ENCODE assay signal across 1 cellular context in the genomic region with DNA sequence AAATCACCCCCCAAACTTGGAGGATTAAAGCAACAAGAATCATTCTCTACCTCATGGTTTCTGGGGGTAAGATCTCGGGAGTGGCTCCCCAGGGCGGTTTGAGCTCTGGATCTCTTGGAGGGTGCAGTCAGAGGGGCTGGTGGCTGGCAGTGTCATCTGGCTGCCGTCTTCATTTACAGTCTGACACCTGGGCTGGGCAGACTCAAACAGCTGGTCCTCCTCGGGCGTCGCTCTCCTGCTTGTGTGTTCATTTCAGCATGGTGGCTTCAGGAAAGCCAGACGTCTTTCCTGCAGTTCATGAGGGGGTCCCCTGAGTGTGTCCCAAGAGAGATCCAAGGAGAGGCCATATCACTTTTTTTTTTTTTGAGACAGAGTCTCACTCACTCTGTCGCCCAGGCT.
TF ChIP-seq lines count a peak whose summit lies in the region.

No MANE protein-coding gene starts in this region.

TF ChIP-seq in IMR-90, 13 proteins besides CTCF, POLR2A, EP300 and RAD21 (continued from another document):
- TF ChIP-seq, protein P1, sequence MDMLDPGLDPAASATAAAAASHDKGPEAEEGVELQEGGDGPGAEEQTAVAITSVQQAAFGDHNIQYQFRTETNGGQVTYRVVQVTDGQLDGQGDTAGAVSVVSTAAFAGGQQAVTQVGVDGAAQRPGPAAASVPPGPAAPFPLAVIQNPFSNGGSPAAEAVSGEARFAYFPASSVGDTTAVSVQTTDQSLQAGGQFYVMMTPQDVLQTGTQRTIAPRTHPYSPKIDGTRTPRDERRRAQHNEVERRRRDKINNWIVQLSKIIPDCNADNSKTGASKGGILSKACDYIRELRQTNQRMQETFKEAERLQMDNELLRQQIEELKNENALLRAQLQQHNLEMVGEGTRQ (IDR thresholded peaks at IDR 0.05; ENCODE audit: low read depth, low read length) = no peak
- no peak for TF ChIP-seq CHD1 (IDR thresholded peaks at IDR 0.05; ENCODE audit: low read depth, low read length)
- TF ChIP-seq MAFK (IDR thresholded peaks at IDR 0.05; ENCODE audit: low read depth, low read length) = no peak
- no peak for TF ChIP-seq RFX5 (IDR thresholded peaks at IDR 0.05; ENCODE audit: low read depth, low read length)
- TF ChIP-seq RCOR1 (IDR thresholded peaks at IDR 0.05; ENCODE audit: insufficient replicate concordance, low read length) = no peak
- no peak for TF ChIP-seq MXI1 (IDR thresholded peaks at IDR 0.05; ENCODE audit: borderline replicate concordance, low read depth, low read length)
- TF ChIP-seq SMC3 (IDR thresholded peaks at IDR 0.05; ENCODE audit: low read depth, low read length) = no peak
- no peak for TF ChIP-seq BHLHE40 (IDR thresholded peaks at IDR 0.05; ENCODE audit: low read depth, low read length)
- TF ChIP-seq CEBPB (IDR thresholded peaks at IDR 0.05; ENCODE audit: low read depth, low read length) = no peak
- no peak for TF ChIP-seq FOS (IDR thresholded peaks at IDR 0.05; ENCODE audit: low read depth, low read length)
- no peak for TF ChIP-seq NFE2L2 (IDR thresholded peaks at IDR 0.05; ENCODE audit: low read depth, low read length)
- no peak for TF ChIP-seq ELK1 (IDR thresholded peaks at IDR 0.05; ENCODE audit: borderline replicate concordance, low read depth, low read length)
